In the genomic region with DNA sequence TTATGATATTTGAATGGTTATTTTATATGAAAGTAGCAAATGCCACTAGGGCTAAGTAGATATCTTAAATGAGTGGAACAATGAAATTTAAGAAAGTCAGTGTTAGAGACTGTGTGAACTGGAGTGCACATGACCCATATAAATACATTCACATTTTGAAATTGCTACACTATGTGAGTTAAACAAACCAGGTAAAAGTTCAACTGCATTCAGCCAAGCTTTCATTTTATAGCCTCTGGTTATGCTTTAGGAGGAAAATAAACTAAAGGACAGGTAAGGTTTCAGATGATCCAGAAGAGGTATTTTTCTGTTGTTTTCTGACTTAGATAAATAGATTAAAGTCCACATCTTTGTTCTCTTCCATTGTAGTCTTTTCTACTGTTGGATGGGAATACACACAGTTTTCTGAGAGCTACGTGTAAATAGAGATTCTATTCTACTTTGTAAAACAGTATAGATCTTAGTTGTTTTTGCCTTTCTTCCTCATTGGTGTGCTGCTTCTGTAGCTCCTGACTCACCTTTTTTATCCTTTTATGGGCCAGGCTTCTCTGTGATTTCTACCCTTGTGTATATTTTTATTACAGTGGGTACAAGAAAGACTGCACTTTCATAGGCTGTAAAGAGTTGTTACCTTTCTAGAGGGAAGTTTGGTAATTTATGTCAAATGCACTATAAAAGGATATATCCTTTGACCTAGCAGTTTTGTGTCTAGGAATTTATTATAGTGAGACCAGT, we compare ENCODE assay signal across 19 cellular contexts. TPM values are rescaled to one million over a fixed set of nuclear protein-coding genes. Genes with fewer than 3 reads are reported as not detected.
DNase-seq lines count a peak whose midpoint lies in the region; ATAC-seq and TF ChIP-seq lines count a peak whose summit lies in the region.
"Had no signal": no experiment of that assay in that cellular context is flagged by ENCODE, and none has a peak within 500 bp of the region (broad histone marks: within the 10 kb centered on the region; RNA-seq: fewer than 3 reads in every experiment).

No MANE protein-coding gene starts in this region.

- H3K27me3 ChIP-seq in transverse colon: no peaks in the 10 kb centered on the region
- no peaks in the 10 kb centered on the region for H3K27me3 ChIP-seq in uterus

- TF ChIP-seq POLR2A in transverse colon (IDR thresholded peaks at IDR 0.05) (no peak), uterus (IDR thresholded peaks at IDR 0.05) (no peak)

- H3K27me3 Mint-ChIP-seq in T-helper 17 cell: no peaks in the 10 kb centered on the region
- H3K27me3 Mint-ChIP-seq: CD4-positive, alpha-beta T cell had no signal

- intact Hi-C loops in left colon (cut with DNase I, micrococcal nuclease) (no loop called here), transverse colon (cut with DNase I; ENCODE audit: low total_unique reads) (loop anchor here (10.0 kb wide), 1 partner anchor 869 kb away; no protein-coding TSS in a partner anchor), uterus (cut with DNase I; ENCODE audit: low total_unique reads) (no loop called here)

- WGBS in transverse colon (ENCODE audit: low coverage in 1 of 2), 2 donors: 50 to 57% methylated on average over 1 of the region's 1 CpG

- H3K36me3 ChIP-seq in HEK293 (ENCODE audit: control insufficient read depth in 2 of 2, insufficient read depth in 1 of 2, low read length in 2 of 2) (no peaks in the 10 kb centered on the region), transverse colon (no peaks in the 10 kb centered on the region), uterus (no peaks in the 10 kb centered on the region)

- TF ChIP-seq CTCF in HEK293 (tag by site-specific recombination; IDR thresholded peaks at IDR 0.05): no peak
- TF ChIP-seq CTCF in transverse colon (IDR thresholded peaks at IDR 0.05): no peak
- TF ChIP-seq CTCF in uterus (IDR thresholded peaks at IDR 0.05): no peak

- H3K36me3 Mint-ChIP-seq in T-helper 17 cell (ENCODE audit: low read depth): peaks cover 4% of the 10 kb centered on the region

- no peak for TF ChIP-seq EP300 in transverse colon (IDR thresholded peaks at IDR 0.05; ENCODE audit: low read depth)

- POLR2A ChIA-PET in HEK293 (lab: Yijun Ruan, JAX): no interaction called here

- H3K4me1 ChIP-seq in HEK293 (ENCODE audit: control insufficient read depth, insufficient read depth, low read length) (peaks cover 7% of the 10 kb centered on the region; the same call in 1 of the 2 replicates), transverse colon (peaks cover 0 to 58% (median 23%) of the 10 kb centered on the region in 4 donors), uterus (no peaks in the 10 kb centered on the region)

- in situ Hi-C loops in transverse colon (cut with MboI; ENCODE audit: low pct_ligation_motif_present in 1 of 4, low pct_unique_long_range_greater_than_20kb in 1 of 4, low sequenced_read_pairs in 3 of 4): no loop called here

- H3K4me3 Mint-ChIP-seq in T-helper 17 cell: no peak overlapping the region
- H3K4me3 Mint-ChIP-seq: CD4-positive, alpha-beta T cell had no signal

- no peak overlapping the region for H3K4me3 ChIP-seq in HEK293 (ENCODE audit: low read depth, low read length)
- peak overlapping the region in 1 of 4 donors; percentile 8 for H3K4me3 ChIP-seq in transverse colon
- no peak overlapping the region for H3K4me3 ChIP-seq in uterus
- H3K4me3 ChIP-seq: GM23248 had no signal

- peak overlapping the region; percentile 24 for H3K27ac Mint-ChIP-seq in T-helper 17 cell
- H3K27ac Mint-ChIP-seq: CD4-positive, alpha-beta T cell had no signal

- CTCF ChIA-PET in HEK293 (lab: Yijun Ruan, JAX): no interaction called here

- ATAC-seq in T-helper 17 cell (no peak), left colon (peak; percentile 91)
- ATAC-seq: HCT116 had no signal

- DNase-seq in T-helper 17 cell (no peak), left colon (no peak), transverse colon (no peak), uterus (no peak), SW480 (ENCODE audit: low spot score) (no peak)
- no peak for DNase-seq in activated naive CD4-positive, alpha-beta T cell (lab: John Stamatoyannopoulos, UW)
- DNase-seq: AML-193; CD4-positive, alpha-beta T cell; DND-41; GDM1; GM23248; KBM-7; NCI-H1092 treated with DMSO at 0.1 percent for 48 hours; NCI-H1694 treated with DMSO at 0.1 percent for 48 hours; NCI-H2171 treated with DMSO at 0.1 percent for 48 hours; NCI-H510A had no signal

- H3K4me1 Mint-ChIP-seq in T-helper 17 cell: peaks cover 4% of the 10 kb centered on the region

- H3K9me3 ChIP-seq in HEK293 (ENCODE audit: control insufficient read depth, insufficient read depth, low read depth, low read length): no peaks in the 10 kb centered on the region
- no peaks in the 10 kb centered on the region for H3K9me3 ChIP-seq in T-helper 17 cell (ENCODE audit: control insufficient read depth, low read length, poor library complexity, severe bottlenecking)
- no peaks in the 10 kb centered on the region for H3K9me3 ChIP-seq in transverse colon
- no peaks in the 10 kb centered on the region for H3K9me3 ChIP-seq in uterus

- H3K27ac ChIP-seq in HEK293 (ENCODE audit: extremely low read depth, low read depth, low read length) (no peak overlapping the region), transverse colon (peak overlapping the region; percentile 70 to 81 (median 75)), uterus (no peak overlapping the region)
- H3K27ac ChIP-seq: GM23248, HL-60 had no signal

TF ChIP-seq in HEK293, 187 proteins besides CTCF, POLR2A, EP300 and RAD21:
- TF ChIP-seq, protein P1, sequence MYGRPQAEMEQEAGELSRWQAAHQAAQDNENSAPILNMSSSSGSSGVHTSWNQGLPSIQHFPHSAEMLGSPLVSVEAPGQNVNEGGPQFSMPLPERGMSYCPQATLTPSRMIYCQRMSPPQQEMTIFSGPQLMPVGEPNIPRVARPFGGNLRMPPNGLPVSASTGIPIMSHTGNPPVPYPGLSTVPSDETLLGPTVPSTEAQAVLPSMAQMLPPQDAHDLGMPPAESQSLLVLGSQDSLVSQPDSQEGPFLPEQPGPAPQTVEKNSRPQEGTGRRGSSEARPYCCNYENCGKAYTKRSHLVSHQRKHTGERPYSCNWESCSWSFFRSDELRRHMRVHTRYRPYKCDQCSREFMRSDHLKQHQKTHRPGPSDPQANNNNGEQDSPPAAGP (tag by site-specific recombination; IDR thresholded peaks at IDR 0.05): no peak
- TF ChIP-seq, protein P2, sequence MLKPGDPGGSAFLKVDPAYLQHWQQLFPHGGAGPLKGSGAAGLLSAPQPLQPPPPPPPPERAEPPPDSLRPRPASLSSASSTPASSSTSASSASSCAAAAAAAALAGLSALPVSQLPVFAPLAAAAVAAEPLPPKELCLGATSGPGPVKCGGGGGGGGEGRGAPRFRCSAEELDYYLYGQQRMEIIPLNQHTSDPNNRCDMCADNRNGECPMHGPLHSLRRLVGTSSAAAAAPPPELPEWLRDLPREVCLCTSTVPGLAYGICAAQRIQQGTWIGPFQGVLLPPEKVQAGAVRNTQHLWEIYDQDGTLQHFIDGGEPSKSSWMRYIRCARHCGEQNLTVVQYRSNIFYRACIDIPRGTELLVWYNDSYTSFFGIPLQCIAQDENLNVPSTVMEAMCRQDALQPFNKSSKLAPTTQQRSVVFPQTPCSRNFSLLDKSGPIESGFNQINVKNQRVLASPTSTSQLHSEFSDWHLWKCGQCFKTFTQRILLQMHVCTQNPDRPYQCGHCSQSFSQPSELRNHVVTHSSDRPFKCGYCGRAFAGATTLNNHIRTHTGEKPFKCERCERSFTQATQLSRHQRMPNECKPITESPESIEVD (tag by site-specific recombination; IDR thresholded peaks at IDR 0.05): peak; percentile 63

RNA-seq across cellular contexts. Expression of a gene that starts 54.6 kb away (rescaled TPM):
- total RNA-seq in T-helper 17 cell (not detected), left colon (under 1 TPM in 1 of 2 donors, not detected in 1; 0.45 TPM), transverse colon (1 to 10 TPM in 2 of 4 donors, not detected in 2; 1.3 to 1.9 TPM), uterus (not detected)
- total RNA-seq: CD4-positive, alpha-beta T cell had no signal

Comparison
In these comparisons a context has a peak if more than half of its experiments do, and no peak if none do; other contexts are left out.
1. H3K27ac ChIP-seq: peak in transverse colon (4 of 4); none in HEK293 (single experiment) and uterus (0 of 2).